In the genomic region with DNA sequence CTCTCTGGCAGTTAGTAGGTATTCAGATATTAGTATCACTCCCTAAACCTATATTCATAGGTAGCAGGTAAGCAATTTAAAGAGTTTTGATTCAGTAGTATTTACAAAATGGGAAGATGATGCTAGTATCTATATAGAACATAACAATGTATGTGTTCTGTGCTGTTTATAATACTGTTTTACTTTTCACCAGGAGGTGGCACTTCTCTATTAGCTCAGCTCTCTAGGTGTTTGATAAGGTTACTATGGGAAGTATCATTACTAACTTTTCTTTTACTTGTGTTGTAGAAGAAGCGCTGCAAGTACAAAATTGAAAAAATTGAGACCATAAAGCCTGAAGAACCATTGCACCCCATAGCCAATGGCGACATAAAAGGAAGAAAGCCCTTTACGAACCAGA, we compare ENCODE assay signal across 9 cellular contexts. TPM values are rescaled to one million over a fixed set of nuclear protein-coding genes. Genes with fewer than 3 reads are reported as not detected.
DNase-seq lines count a peak whose midpoint lies in the region; ATAC-seq, FAIRE-seq and TF ChIP-seq lines count a peak whose summit lies in the region.
"Had no signal": no experiment of that assay in that cellular context is flagged by ENCODE, and none has a peak within 500 bp of the region (broad histone marks: within the 10 kb centered on the region; RNA-seq: fewer than 3 reads in every experiment).

No MANE protein-coding gene starts in this region.

- H3K27ac Mint-ChIP-seq in activated naive CD8-positive, alpha-beta T cell treated with anti-CD3 and anti-CD28 coated beads, Interleukin-2, amount 50 U/mL, for 24 hours: peak overlapping the region; percentile 52
- no peak overlapping the region for H3K27ac Mint-ChIP-seq in mesothelial cell of epicardium

- H3K4me3 Mint-ChIP-seq in activated naive CD8-positive, alpha-beta T cell treated with anti-CD3 and anti-CD28 coated beads, Interleukin-2, amount 50 U/mL, for 24 hours: no peak overlapping the region
- H3K4me3 Mint-ChIP-seq in mesothelial cell of epicardium: no peak overlapping the region

- no peak for FAIRE-seq in D721Med (lab: Jason Lieb, UNC)

- peak; percentile 49 for TF ChIP-seq RAD21 in Ishikawa (IDR thresholded peaks at IDR 0.05; ENCODE audit: low read depth)

- DNase-seq in D721Med (ENCODE audit: insufficient read length, low spot score) (no peak), lower lobe of right lung (no peak), NCI-H524 treated with DMSO at 0.1 percent for 48 hours (lab: John Stamatoyannopoulos, UW) (no peak), mesothelial cell of epicardium (ENCODE audit: low spot score in 2 of 2, unreplicated experiment in 2 of 2) (no peak)
- no peak for DNase-seq in activated naive CD8-positive, alpha-beta T cell treated with anti-CD3 and anti-CD28 coated beads, Interleukin-2, amount 50 U/mL, for 24 hours
- DNase-seq: hypothalamus had no signal

- no peak overlapping the region for H3K4me3 ChIP-seq in lower lobe of right lung

- no peaks in the 10 kb centered on the region for H3K4me1 ChIP-seq in lower lobe of right lung

- no peak for TF ChIP-seq EP300 in Ishikawa (IDR thresholded peaks at IDR 0.05; ENCODE audit: borderline replicate concordance)

- H3K27me3 Mint-ChIP-seq in activated naive CD8-positive, alpha-beta T cell treated with anti-CD3 and anti-CD28 coated beads, Interleukin-2, amount 50 U/mL, for 24 hours: no peaks in the 10 kb centered on the region
- no peaks in the 10 kb centered on the region for H3K27me3 Mint-ChIP-seq in mesothelial cell of epicardium (ENCODE audit: low read depth)

- TF ChIP-seq CTCF in D721Med (IDR thresholded peaks at IDR 0.05; ENCODE audit: insufficient read depth, missing control alignments) (peak; percentile 22), lower lobe of right lung (IDR thresholded peaks at IDR 0.05) (peak; percentile 15), mesothelial cell of epicardium (IDR thresholded peaks at IDR 0.05; ENCODE audit: unreplicated experiment) (no peak)

- ATAC-seq in activated naive CD8-positive, alpha-beta T cell treated with anti-CD3 and anti-CD28 coated beads, Interleukin-2, amount 50 U/mL, for 24 hours: peak; percentile 72
- no peak for ATAC-seq in lower lobe of right lung
- ATAC-seq in HG02973 (IDR thresholded peaks at IDR 0.05; ENCODE audit: unreplicated experiment): no peak
- no peak for ATAC-seq in GM19463 (IDR thresholded peaks at IDR 0.05; ENCODE audit: unreplicated experiment)

- peaks cover 32% of the 10 kb centered on the region for H3K36me3 ChIP-seq in lower lobe of right lung

- no peaks in the 10 kb centered on the region for H3K27me3 ChIP-seq in lower lobe of right lung (ENCODE audit: low read depth)

- no peaks in the 10 kb centered on the region for H3K9me3 ChIP-seq in lower lobe of right lung

- H3K36me3 Mint-ChIP-seq in activated naive CD8-positive, alpha-beta T cell treated with anti-CD3 and anti-CD28 coated beads, Interleukin-2, amount 50 U/mL, for 24 hours (ENCODE audit: low read depth): peaks cover 44% of the 10 kb centered on the region
- H3K36me3 Mint-ChIP-seq in mesothelial cell of epicardium: peaks cover 32% of the 10 kb centered on the region

- intact Hi-C loops in lower lobe of right lung (cut with DNase I): no loop called here

- H3K9me3 Mint-ChIP-seq in activated naive CD8-positive, alpha-beta T cell treated with anti-CD3 and anti-CD28 coated beads, Interleukin-2, amount 50 U/mL, for 24 hours: peaks cover 3% of the 10 kb centered on the region
- H3K9me3 Mint-ChIP-seq in mesothelial cell of epicardium: no peaks in the 10 kb centered on the region

- no peak overlapping the region for H3K27ac ChIP-seq in lower lobe of right lung

- peaks cover 8% of the 10 kb centered on the region for H3K4me1 Mint-ChIP-seq in activated naive CD8-positive, alpha-beta T cell treated with anti-CD3 and anti-CD28 coated beads, Interleukin-2, amount 50 U/mL, for 24 hours
- H3K4me1 Mint-ChIP-seq in mesothelial cell of epicardium: peaks cover 24% of the 10 kb centered on the region

TF ChIP-seq in Ishikawa, 13 proteins besides CTCF, POLR2A, EP300 and RAD21:
- TF ChIP-seq EGR1 (IDR thresholded peaks at IDR 0.05): no peak
- TF ChIP-seq ZBTB7A (IDR thresholded peaks at IDR 0.05; ENCODE audit: low read depth): no peak
- TF ChIP-seq, protein P1, sequence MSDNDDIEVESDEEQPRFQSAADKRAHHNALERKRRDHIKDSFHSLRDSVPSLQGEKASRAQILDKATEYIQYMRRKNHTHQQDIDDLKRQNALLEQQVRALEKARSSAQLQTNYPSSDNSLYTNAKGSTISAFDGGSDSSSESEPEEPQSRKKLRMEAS (IDR thresholded peaks at IDR 0.05): no peak
- no peak for TF ChIP-seq TAF1 (IDR thresholded peaks at IDR 0.05; ENCODE audit: low read depth)
- TF ChIP-seq YY1 (IDR thresholded peaks at IDR 0.05; ENCODE audit: low read depth): no peak
- no peak for TF ChIP-seq NFIC (IDR thresholded peaks at IDR 0.05)
- TF ChIP-seq TEAD4 (IDR thresholded peaks at IDR 0.05): no peak
- no peak for TF ChIP-seq TCF12 (IDR thresholded peaks at IDR 0.05; ENCODE audit: low read depth)
- TF ChIP-seq FOXM1 (IDR thresholded peaks at IDR 0.05; ENCODE audit: borderline replicate concordance, low read depth): no peak
- TF ChIP-seq USF1 (IDR thresholded peaks at IDR 0.05): no peak
- no peak for TF ChIP-seq CREB1 (IDR thresholded peaks at IDR 0.05; ENCODE audit: low read depth)
- no peak for TF ChIP-seq REST (IDR thresholded peaks at IDR 0.05; ENCODE audit: low read depth)
- TF ChIP-seq CEBPB (IDR thresholded peaks at IDR 0.05): no peak

RNA-seq across cellular contexts. Expression of gene FASLG, which starts 49.4 kb away (rescaled TPM):
- total RNA-seq in lower lobe of right lung (1.2 TPM), mesothelial cell of epicardium (not detected in 3 replicates)
